Comparison of ENCODE assay signal across 8 cellular contexts in genomic region chr12:25957898-25958253, GRCh38. TPM values are rescaled to one million over a fixed set of nuclear protein-coding genes. Genes with fewer than 3 reads are reported as not detected.
DNase-seq lines count a peak whose midpoint lies in the region; ATAC-seq, FAIRE-seq and TF ChIP-seq lines count a peak whose summit lies in the region.

No MANE protein-coding gene starts in this region.

- intact Hi-C loops in body of pancreas (cut with DNase I), result no loop called here

- FAIRE-seq in keratinocyte (lab: Jason Lieb, UNC), result no peak

- DNase-seq in GM06990 (ENCODE audit: extremely low read depth, insufficient read length) (no peak), KBM-7 (peak; percentile 25), body of pancreas (no peak), keratinocyte (ENCODE audit: low read depth, low spot score) (no peak), GM13977 (ENCODE audit: low spot score) (no peak)
- DNase-seq in stimulated activated naive CD8-positive, alpha-beta T cell treated with anti-CD3 and anti-CD28 coated beads, Interleukin-15, Interleukin-2, amounts not matched to agents 100 U/mL and 50 U/mL, for 24 hours, result peak; percentile 9

- H3K9me1 ChIP-seq in keratinocyte (ENCODE audit: control insufficient read depth, extremely low read depth, insufficient read depth, low read length), result no peaks in the 10 kb centered on the region

- peak overlapping the region; percentile 65 for H2AFZ ChIP-seq in keratinocyte (ENCODE audit: control insufficient read depth, low read length)

- H3K27me3 ChIP-seq in GM06990 (replicated peaks; ENCODE audit: control insufficient read depth, insufficient read depth, low read length), result peaks cover 1% of the 10 kb centered on the region
- H3K27me3 ChIP-seq in body of pancreas, result no peaks in the 10 kb centered on the region
- no peaks in the 10 kb centered on the region for H3K27me3 ChIP-seq in keratinocyte (ENCODE audit: control insufficient read depth, extremely low read depth, insufficient read depth, low read length)

- in situ Hi-C loops in KBM-7 (cut with MboI; ENCODE audit: low pct_unique_long_range_greater_than_20kb, low sequenced_read_pairs), result no loop called here
- in situ Hi-C loops in GM13977 (cut with MboI; ENCODE audit: low pct_unique_long_range_greater_than_20kb, low sequenced_read_pairs, unreplicated experiment), result no loop called here

- H4K20me1 ChIP-seq in keratinocyte (ENCODE audit: control insufficient read depth, extremely low read depth, insufficient read depth, low read length), result no peaks in the 10 kb centered on the region

- ATAC-seq in body of pancreas (no peak), HG02870 (IDR thresholded peaks at IDR 0.05; ENCODE audit: unreplicated experiment) (no peak), HG03108 (IDR thresholded peaks at IDR 0.05; ENCODE audit: unreplicated experiment) (no peak)
- ATAC-seq in stimulated activated naive CD8-positive, alpha-beta T cell treated with anti-CD3 and anti-CD28 coated beads, Interleukin-15, Interleukin-2, amounts not matched to agents 100 U/mL and 50 U/mL, for 24 hours, result no peak

- no peak for TF ChIP-seq POLR2A in body of pancreas (IDR thresholded peaks at IDR 0.05)

- H3K79me2 ChIP-seq in keratinocyte (ENCODE audit: control insufficient read depth, insufficient read depth, low read length), result peaks cover 28% of the 10 kb centered on the region

- H3K36me3 ChIP-seq in GM06990 (ENCODE audit: control insufficient read depth, insufficient read depth, low read length), result no peaks in the 10 kb centered on the region
- no peaks in the 10 kb centered on the region for H3K36me3 ChIP-seq in body of pancreas (replicated peaks in 1 of 2; ENCODE audit: insufficient read depth in 1 of 2, low read depth in 2 of 2)
- H3K36me3 ChIP-seq in keratinocyte (ENCODE audit: control insufficient read depth in 2 of 2, extremely low read depth in 1 of 2, insufficient read depth in 2 of 2, low read length in 2 of 2), result no peaks in the 10 kb centered on the region

- peak overlapping the region; percentile 76 for H3K9ac ChIP-seq in keratinocyte (ENCODE audit: control insufficient read depth, extremely low read depth, insufficient read depth, low read length)

- H3K4me2 ChIP-seq in keratinocyte (ENCODE audit: control insufficient read depth, extremely low read depth, insufficient read depth, low read depth, low read length), result peak overlapping the region; percentile 88

- TF ChIP-seq CTCF in GM06990 (IDR thresholded peaks at IDR 0.05; ENCODE audit: insufficient read depth, low read length, poor library complexity, severe bottlenecking), result no peak
- TF ChIP-seq CTCF in body of pancreas (IDR thresholded peaks at IDR 0.05), result no peak
- no peak for TF ChIP-seq CTCF in keratinocyte (optimal IDR thresholded peaks at IDR 0.05 in 1 of 3, IDR thresholded peaks at IDR 0.05 in 1 of 3, conservative IDR thresholded peaks at IDR 0.05 in 1 of 3; ENCODE audit: extremely low read depth in 1 of 3, insufficient read depth in 2 of 3, low read length in 3 of 3)
- TF ChIP-seq CTCF in GM13977 (IDR thresholded peaks at IDR 0.05; ENCODE audit: extremely low read depth, insufficient read depth, missing control alignments), result no peak

- 1% methylated on average over 11 of the region's 11 CpGs for WGBS in body of pancreas, 2 donors

- dilution Hi-C loops in keratinocyte (cut with MboI; ENCODE audit: extremely low pct_ligation_motif_present, low sequenced_read_pairs), result no loop called here

- H3K4me1 ChIP-seq in body of pancreas (peaks cover 12% of the 10 kb centered on the region), keratinocyte (ENCODE audit: control insufficient read depth, extremely low read depth, insufficient read depth, low read length) (no peaks in the 10 kb centered on the region)

- H3K27ac ChIP-seq in body of pancreas (peak overlapping the region; percentile 57 to 93 (median 86)), keratinocyte (ENCODE audit: control insufficient read depth, insufficient read depth, low read length) (peak overlapping the region; percentile 65)

- H3K4me3 ChIP-seq in GM06990 (replicated peaks; ENCODE audit: low read depth, low read length) (peak overlapping the region; percentile 50), body of pancreas (peak overlapping the region; percentile 27 to 77), keratinocyte (ENCODE audit: control insufficient read depth in 2 of 3, extremely low read depth in 1 of 3, insufficient read depth in 2 of 3, low read depth in 1 of 3, low read length in 3 of 3) (peak overlapping the region; percentile 50 to 70 (median 64))

- H3K9me3 ChIP-seq in body of pancreas, result no peaks in the 10 kb centered on the region
- no peaks in the 10 kb centered on the region for H3K9me3 ChIP-seq in keratinocyte (ENCODE audit: control insufficient read depth, low read depth, low read length)

RNA-seq across cellular contexts. Expression of gene RASSF8, which starts 0.6 kb away (rescaled TPM):
- total RNA-seq in body of pancreas, result 10 to 100 TPM; 15.8 to 19.1 TPM
- 5.5 to 10.9 TPM (median 10.5 TPM) in 3 replicates for polyA plus RNA-seq in keratinocyte
- 6.5 TPM for polyA plus RNA-seq in keratinocyte (2011; ENCODE audit: low read depth)
- polyA plus RNA-seq in keratinocyte (2011; cell fraction: cytosol; rRNA removed), result 5.9 and 7.1 TPM in 2 replicates
- 5.9 and 7.7 TPM in 2 replicates for polyA plus RNA-seq in keratinocyte (2011; cell fraction: nucleus; rRNA removed)
- 2.6 and 12.8 TPM in 2 replicates for polyA plus RNA-seq in keratinocyte (2012; ENCODE audit: low replicate concordance)
- 5.8 to 32.1 TPM (median 14.6 TPM) in 3 replicates for polyA minus RNA-seq in keratinocyte
- polyA minus RNA-seq in keratinocyte (2011; cell fraction: cytosol; rRNA and poly(A)+ RNA removed), result 14.8 TPM
- polyA minus RNA-seq in keratinocyte (2011; cell fraction: nucleus; rRNA and poly(A)+ RNA removed), result 10.3 and 19.9 TPM in 2 replicates

Comparison
In these comparisons a context has a peak if more than half of its experiments do, and no peak if none do; other contexts are left out.
1. DNase-seq: peak in KBM-7 (single experiment) and stimulated activated naive CD8-positive, alpha-beta T cell treated with anti-CD3 and anti-CD28 coated beads, Interleukin-15, Interleukin-2, amounts not matched to agents 100 U/mL and 50 U/mL, for 24 hours (single experiment); none in GM06990 (single experiment), body of pancreas (0 of 4), keratinocyte (single experiment) and GM13977 (single experiment).
2. Peak in every context shown above with its lines, with median percentiles within 50 percentile points of each other: H3K4me3 ChIP-seq.